1 cellular context compared by ENCODE assay signal in genomic region chr15:74291101-74292071, GRCh38.
TF ChIP-seq lines count a peak whose summit lies in the region.

No MANE protein-coding gene starts in this region.

TF ChIP-seq in K562, 482 proteins besides CTCF, POLR2A, EP300 and RAD21 (continued from another document):
- TF ChIP-seq ARID4B (CRISPR knock-in tag; IDR thresholded peaks at IDR 0.05) (peak; percentile 97), ZBTB1 (CRISPR knock-in tag; IDR thresholded peaks at IDR 0.05; ENCODE audit: borderline replicate concordance, low read depth) (peak; percentile 46; the same call in 1 of the 2 replicates), TSC22D4 (tag; IDR thresholded peaks at IDR 0.05) (no peak), ELK3 (CRISPR knock-in tag; IDR thresholded peaks at IDR 0.05) (no peak), ZNF311 (CRISPR knock-in tag; IDR thresholded peaks at IDR 0.05) (peak; percentile 69; the same call in 1 of the 2 replicates), CXXC5 (CRISPR knock-in tag; IDR thresholded peaks at IDR 0.05) (peak; percentile 57), TFAP4 (CRISPR knock-in tag; IDR thresholded peaks at IDR 0.05; ENCODE audit: borderline replicate concordance) (peak; percentile 90), NFE2 (IDR thresholded peaks at IDR 0.05; ENCODE audit: low read depth) (peak; percentile 73), FOXP1 (CRISPR knock-in tag; IDR thresholded peaks at IDR 0.05) (peak; percentile 93), E2F6 (IDR thresholded peaks at IDR 0.05; ENCODE audit: borderline replicate concordance in 1 of 2, extremely low read depth in 1 of 2, insufficient read depth in 1 of 2, insufficient read length in 1 of 2, low read depth in 1 of 2, low read length in 1 of 2, poor library complexity in 1 of 2, severe bottlenecking in 1 of 2) (peak in 1 of 2 experiments; percentile 45), TCF3 (CRISPR knock-in tag; IDR thresholded peaks at IDR 0.05) (peak; percentile 51; the same call in 1 of the 2 replicates), RBFOX2 (IDR thresholded peaks at IDR 0.05; ENCODE audit: low read depth, low read length) (peak; percentile 45), KLF16 (IDR thresholded peaks at IDR 0.05) (peak; percentile 48; the same call in 1 of the 2 replicates), TRIM24 (IDR thresholded peaks at IDR 0.05) (0 out of 4 replicates have a peak, but pooled peaks of 1 of the 2 experiments have one; percentile 46), EP400 (IDR thresholded peaks at IDR 0.05) (peak; percentile 54; the same call in 1 of the 2 replicates), ZNF263 (CRISPR knock-in tag; IDR thresholded peaks at IDR 0.05; ENCODE audit: borderline replicate concordance) (peak; percentile 84), DLX4 (CRISPR knock-in tag; IDR thresholded peaks at IDR 0.05) (no peak)
